In genomic region chr1:119626841-119627240, GRCh38 we compare ENCODE assay signal across 15 cellular contexts. TPM values are rescaled to one million over a fixed set of nuclear protein-coding genes. Genes with fewer than 3 reads are reported as not detected.
DNase-seq lines count a peak whose midpoint lies in the region; ATAC-seq and TF ChIP-seq lines count a peak whose summit lies in the region.
"Had no signal": no experiment of that assay in that cellular context is flagged by ENCODE, and none has a peak within 500 bp of the region (broad histone marks: within the 10 kb centered on the region; RNA-seq: fewer than 3 reads in every experiment).

No MANE protein-coding gene starts in this region.

- no peak overlapping the region for H3K9ac ChIP-seq in subcutaneous abdominal adipose tissue (ENCODE audit: low read length in 5 of 5)

- H3K27me3 ChIP-seq in right cardiac atrium (ENCODE audit: control insufficient read depth, insufficient read depth) (no peaks in the 10 kb centered on the region), subcutaneous abdominal adipose tissue (ENCODE audit: control insufficient read depth in 5 of 5, insufficient read depth in 4 of 5, low read length in 5 of 5) (peaks cover 0 to 2% (median 0%) of the 10 kb centered on the region in 5 donors)

- intact Hi-C loops in right cardiac atrium (cut with DNase I), result no loop called here

- DNase-seq in LHCN-M2 (ENCODE audit: low read depth) (peak; percentile 2), astrocyte of the spinal cord (ENCODE audit: low read depth, low spot score) (peak; percentile 55), right cardiac atrium (no peak), ecto neural progenitor cell (ENCODE audit: low spot score) (no peak)
- no peak for DNase-seq in activated CD4-positive, alpha-beta T cell treated with anti-CD3 and anti-CD28 coated beads, Interleukin-2, amount 10 ng/mL, durations not matched to agents 7 days and 5 days
- DNase-seq: activated B cell treated with CpG ODN at 0.5 μM for 24 hours; activated CD8-positive, alpha-beta memory T cell treated with anti-CD3 and anti-CD28 coated beads, Interleukin-2, amount 50 U/mL, for 48 hours; activated naive CD4-positive, alpha-beta T cell treated with anti-CD3 and anti-CD28 coated beads, Interleukin-2, amount 50 U/mL, for 16 hours; CD8-positive, alpha-beta memory T cell; immature natural killer cell; stimulated activated CD4-positive, alpha-beta T cell treated with anti-CD3 and anti-CD28 coated beads, Interleukin-4, amount 100 ng/mL, for 4 hours; stimulated activated naive CD4-positive, alpha-beta T cell treated with Interleukin-2 at 50 U/mL for 16 hours had no signal

- H3K4me3 ChIP-seq in astrocyte of the spinal cord (ENCODE audit: low read depth, low read length) (no peak overlapping the region), right cardiac atrium (ENCODE audit: low read length) (no peak overlapping the region), subcutaneous abdominal adipose tissue (ENCODE audit: low read depth in 1 of 5, low read length in 5 of 5) (no peak overlapping the region)

- POLR2A ChIA-PET in activated CD4-positive, alpha-beta T cell treated with anti-CD3 and anti-CD28 coated beads, Interleukin-2, amount 10 ng/mL, durations not matched to agents 7 days and 5 days (lab: Charles Lee), result no interaction called here

- H3K9me3 ChIP-seq in right cardiac atrium (ENCODE audit: control insufficient read depth, low read length) (no peaks in the 10 kb centered on the region), subcutaneous abdominal adipose tissue (ENCODE audit: control insufficient read depth in 5 of 5, low read length in 5 of 5) (no peaks in the 10 kb centered on the region)

- H3K36me3 Mint-ChIP-seq in activated CD4-positive, alpha-beta T cell treated with anti-CD3 and anti-CD28 coated beads, Interleukin-2, amount 10 ng/mL, durations not matched to agents 7 days and 5 days (ENCODE audit: low read depth), result no peaks in the 10 kb centered on the region
- H3K36me3 Mint-ChIP-seq: immature natural killer cell had no signal

- peaks cover 25% of the 10 kb centered on the region for H3K27me3 Mint-ChIP-seq in activated CD4-positive, alpha-beta T cell treated with anti-CD3 and anti-CD28 coated beads, Interleukin-2, amount 10 ng/mL, durations not matched to agents 7 days and 5 days

- H3K27ac ChIP-seq in right cardiac atrium (ENCODE audit: low read length) (peak overlapping the region; percentile 68), subcutaneous abdominal adipose tissue (ENCODE audit: low read depth, low read length) (peak overlapping the region; percentile 34)

- no peak overlapping the region for H3K27ac Mint-ChIP-seq in activated CD4-positive, alpha-beta T cell treated with anti-CD3 and anti-CD28 coated beads, Interleukin-2, amount 10 ng/mL, durations not matched to agents 7 days and 5 days
- H3K27ac Mint-ChIP-seq: activated B cell treated with CpG ODN at 0.5 μM for 24 hours; CD8-positive, alpha-beta memory T cell; immature natural killer cell had no signal

- H3K9me3 Mint-ChIP-seq in activated CD4-positive, alpha-beta T cell treated with anti-CD3 and anti-CD28 coated beads, Interleukin-2, amount 10 ng/mL, durations not matched to agents 7 days and 5 days, result no peaks in the 10 kb centered on the region
- H3K9me3 Mint-ChIP-seq: activated B cell treated with CpG ODN at 0.5 μM for 24 hours had no signal

- in situ Hi-C loops in astrocyte of the spinal cord (cut with HindIII; ENCODE audit: low sequenced_read_pairs), result no loop called here

- H3K4me1 Mint-ChIP-seq in activated CD4-positive, alpha-beta T cell treated with anti-CD3 and anti-CD28 coated beads, Interleukin-2, amount 10 ng/mL, durations not matched to agents 7 days and 5 days, result no peaks in the 10 kb centered on the region
- H3K4me1 Mint-ChIP-seq: activated B cell treated with CpG ODN at 0.5 μM for 24 hours; CD8-positive, alpha-beta memory T cell; immature natural killer cell had no signal

- ATAC-seq in right cardiac atrium (peak; percentile 15 to 37), GM21737 (IDR thresholded peaks at IDR 0.05; ENCODE audit: unreplicated experiment) (no peak)
- ATAC-seq: HCT116 had no signal

- no peak for TF ChIP-seq CTCF in astrocyte of the spinal cord (IDR thresholded peaks at IDR 0.05; ENCODE audit: low read depth, low read length)

- peaks cover 5 to 28% (median 21%) of the 10 kb centered on the region in 5 donors for H3K36me3 ChIP-seq in subcutaneous abdominal adipose tissue (ENCODE audit: control insufficient read depth in 5 of 5, insufficient read depth in 5 of 5, low read length in 5 of 5)

- CTCF ChIA-PET in activated CD4-positive, alpha-beta T cell treated with anti-CD3 and anti-CD28 coated beads, Interleukin-2, amount 10 ng/mL, durations not matched to agents 7 days and 5 days (lab: Charles Lee), result no interaction called here

- WGBS in right cardiac atrium, result 16% methylated on average over 3 of the region's 3 CpGs

- H3K4me1 ChIP-seq in right cardiac atrium (ENCODE audit: control insufficient read depth, insufficient read depth, low read length) (peaks cover 8% of the 10 kb centered on the region), subcutaneous abdominal adipose tissue (ENCODE audit: control insufficient read depth in 5 of 5, insufficient read depth in 5 of 5, low read length in 5 of 5) (peaks cover 4 to 43% (median 29%) of the 10 kb centered on the region in 5 donors)

- H3K4me3 Mint-ChIP-seq in activated CD4-positive, alpha-beta T cell treated with anti-CD3 and anti-CD28 coated beads, Interleukin-2, amount 10 ng/mL, durations not matched to agents 7 days and 5 days, result no peak overlapping the region
- H3K4me3 Mint-ChIP-seq: activated B cell treated with CpG ODN at 0.5 μM for 24 hours; CD8-positive, alpha-beta memory T cell; immature natural killer cell had no signal

RNA-seq across cellular contexts. Expression of gene ZNF697, which starts 21.2 kb away (rescaled TPM):
- total RNA-seq in LHCN-M2 (2014; rRNA removed) (2.2 and 2.3 TPM in 2 replicates), right cardiac atrium (10 to 100 TPM; 10.6 to 14.8 (median 10.8) TPM)
- polyA plus RNA-seq in LHCN-M2 (2012), result 1.2 TPM
- polyA plus RNA-seq in right cardiac atrium, result 4.3 TPM
- under 1 TPM in 1 of 2 experiments, not detected in 1; 0.10 TPM for total RNA-seq in activated CD4-positive, alpha-beta T cell treated with anti-CD3 and anti-CD28 coated beads, Interleukin-2, amount 10 ng/mL, durations not matched to agents 7 days and 5 days
- polyA plus RNA-seq: CD8-positive, alpha-beta memory T cell; immature natural killer cell had no signal

Comparison
In these comparisons a context has a peak if more than half of its experiments do, and no peak if none do; other contexts are left out.
1. DNase-seq: peak in LHCN-M2 (single experiment) and astrocyte of the spinal cord (single experiment); none in right cardiac atrium (0 of 3), activated CD4-positive, alpha-beta T cell treated with anti-CD3 and anti-CD28 coated beads, Interleukin-2, amount 10 ng/mL, durations not matched to agents 7 days and 5 days (single experiment) and ecto neural progenitor cell (single experiment).